In the genomic region with DNA sequence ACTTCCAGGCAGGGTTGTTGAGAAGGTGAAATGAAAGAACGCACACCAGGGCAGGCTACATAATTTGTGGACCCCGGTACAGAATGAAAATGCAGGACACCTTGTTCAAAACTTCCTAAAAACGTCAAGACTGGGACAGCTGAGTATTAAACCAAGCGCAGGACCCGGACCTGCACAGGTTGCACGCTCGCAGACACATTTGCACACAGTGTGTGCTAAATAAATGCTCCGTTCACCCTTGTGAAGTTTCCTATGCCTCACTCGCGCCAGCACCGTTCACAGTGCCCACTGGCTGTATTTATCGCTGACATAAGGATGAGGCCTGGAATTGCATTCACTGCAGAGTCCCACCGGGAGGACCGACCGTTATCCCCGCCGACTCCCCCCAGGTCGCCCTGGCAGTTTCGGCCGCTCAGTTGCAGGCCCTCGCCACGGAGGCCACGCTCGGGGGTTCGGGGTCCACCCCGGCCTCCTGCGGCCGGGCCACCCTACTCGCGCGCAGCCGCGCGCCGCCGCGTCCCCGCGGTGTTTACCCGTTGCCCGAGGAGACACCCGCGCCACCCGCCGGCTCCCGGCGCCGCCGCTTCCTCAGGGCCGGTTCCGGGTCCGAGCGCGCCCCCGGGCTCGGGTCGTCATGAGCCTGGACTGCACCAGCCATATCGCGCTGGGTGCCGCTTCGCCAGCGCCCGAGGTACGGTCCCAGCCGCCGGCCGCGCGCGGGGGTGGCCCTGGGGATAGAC, we compare ENCODE assay signal across 8 cellular contexts. TPM values are rescaled to one million over a fixed set of nuclear protein-coding genes. Genes with fewer than 3 reads are reported as not detected.
DNase-seq lines count a peak whose midpoint lies in the region; ATAC-seq, FAIRE-seq and TF ChIP-seq lines count a peak whose summit lies in the region.

A gene with protein sequence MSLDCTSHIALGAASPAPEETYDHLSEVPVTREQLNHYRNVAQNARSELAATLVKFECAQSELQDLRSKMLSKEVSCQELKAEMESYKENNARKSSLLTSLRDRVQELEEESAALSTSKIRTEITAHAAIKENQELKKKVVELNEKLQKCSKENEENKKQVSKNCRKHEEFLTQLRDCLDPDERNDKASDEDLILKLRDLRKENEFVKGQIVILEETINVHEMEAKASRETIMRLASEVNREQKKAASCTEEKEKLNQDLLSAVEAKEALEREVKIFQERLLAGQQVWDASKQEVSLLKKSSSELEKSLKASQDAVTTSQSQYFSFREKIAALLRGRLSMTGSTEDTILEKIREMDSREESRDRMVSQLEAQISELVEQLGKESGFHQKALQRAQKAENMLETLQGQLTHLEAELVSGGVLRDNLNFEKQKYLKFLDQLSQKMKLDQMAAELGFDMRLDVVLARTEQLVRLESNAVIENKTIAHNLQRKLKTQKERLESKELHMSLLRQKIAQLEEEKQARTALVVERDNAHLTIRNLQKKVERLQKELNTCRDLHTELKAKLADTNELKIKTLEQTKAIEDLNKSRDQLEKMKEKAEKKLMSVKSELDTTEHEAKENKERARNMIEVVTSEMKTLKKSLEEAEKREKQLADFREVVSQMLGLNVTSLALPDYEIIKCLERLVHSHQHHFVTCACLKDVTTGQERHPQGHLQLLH (plus strand): TSS at position 523 of the 740 bp plus-strand sequence. CDS start 112 bp downstream, at position 635.

- 2 to 7% (median 4%) methylated on average over 18 to 70 of the region's 70 CpGs for WGBS in ovary, 3 donors

- H3K9me3 ChIP-seq in ovary = no peaks in the 10 kb centered on the region

- no peak for FAIRE-seq in D721Med (lab: Jason Lieb, UNC)

- H3K4me3 ChIP-seq in ovary = peak within 1 kb of the TSS; percentile 63

- no peaks in the 10 kb centered on the region for H3K27me3 ChIP-seq in ovary

- no peak for TF ChIP-seq CTCF in D721Med (IDR thresholded peaks at IDR 0.05; ENCODE audit: insufficient read depth, missing control alignments)
- TF ChIP-seq CTCF in ovary (IDR thresholded peaks at IDR 0.05) = peak in 1 of 3 donors; percentile 6

- intact Hi-C loops in left cardiac atrium (cut with DNase I) (no loop called here), ovary (cut with DNase I) (no loop called here)

- ATAC-seq in left cardiac atrium = peak; percentile 79 to 81
- no peak for ATAC-seq in GM18861 (IDR thresholded peaks at IDR 0.05; ENCODE audit: unreplicated experiment)
- ATAC-seq in GM21723 (IDR thresholded peaks at IDR 0.05; ENCODE audit: unreplicated experiment) = no peak

- no peak for TF ChIP-seq EP300 in ovary (IDR thresholded peaks at IDR 0.05)

- peak within 1 kb of the TSS; percentile 91 to 92 for H3K27ac ChIP-seq in ovary

- H3K36me3 Mint-ChIP-seq in activated naive CD8-positive, alpha-beta T cell = no peaks in the 10 kb centered on the region

- peak within 1 kb of the TSS; percentile 79 for H3K4me3 Mint-ChIP-seq in activated naive CD8-positive, alpha-beta T cell

- no peaks in the 10 kb centered on the region for H3K36me3 ChIP-seq in ovary

- DNase-seq in D721Med (ENCODE audit: insufficient read length, low spot score) = peak; percentile 35
- peak; percentile 32 for DNase-seq in HT1080 (ENCODE audit: low read depth)
- DNase-seq in left cardiac atrium = peak; percentile 64
- DNase-seq in ovary = peak; percentile 62 to 81 (median 68)
- no peak for DNase-seq in SIG-M5 (lab: John Stamatoyannopoulos, UW)

- H3K4me1 ChIP-seq in ovary (ENCODE audit: insufficient read depth) = peaks cover 7% of the 10 kb centered on the region

- no peak within 1 kb of the TSS for H3K27ac Mint-ChIP-seq in activated naive CD8-positive, alpha-beta T cell

- H3K9me3 Mint-ChIP-seq in activated naive CD8-positive, alpha-beta T cell (ENCODE audit: low read depth) = no peaks in the 10 kb centered on the region

- TF ChIP-seq POLR2A in ovary (IDR thresholded peaks at IDR 0.05) = peak; percentile 23

- H3K4me1 Mint-ChIP-seq in activated naive CD8-positive, alpha-beta T cell (ENCODE audit: low read depth) = peaks cover 12% of the 10 kb centered on the region

- peaks cover 27% of the 10 kb centered on the region for H3K27me3 Mint-ChIP-seq in activated naive CD8-positive, alpha-beta T cell

RNA-seq across cellular contexts. Expression of the gene that starts here (rescaled TPM):
- not detected in 2 replicates for total RNA-seq in HT1080 (2014; rRNA removed; shearing (Covaris generic))
- 0.01 TPM in 2 replicates for polyA plus RNA-seq in HT1080 (2015; cell fraction: cytosol; rRNA removed)
- polyA plus RNA-seq in HT1080 (2015; cell fraction: nucleus; rRNA removed) = 0.06 TPM in 1 of 2 replicates, not detected in the other
- total RNA-seq in left cardiac atrium (1 to 10 TPM in 1 of 2 donors, under 1 TPM in 1; 0.85 to 1.4 TPM), ovary (10 to 100 TPM in 3 of 7 donors, 1 to 10 TPM in 4; 6.4 to 19.8 (median 9.3) TPM)
- 1 to 10 TPM; 3.8 to 4.2 TPM for polyA plus RNA-seq in ovary

Comparison
In these comparisons a context has a peak if more than half of its experiments do, and no peak if none do; other contexts are left out.
1. Peak in DNase-seq in HT1080; RNA of the gene not detected or under 1 TPM.
2. ATAC-seq: peak in left cardiac atrium (2 of 2); none in GM18861 (single experiment) and GM21723 (single experiment).